In the genomic region with DNA sequence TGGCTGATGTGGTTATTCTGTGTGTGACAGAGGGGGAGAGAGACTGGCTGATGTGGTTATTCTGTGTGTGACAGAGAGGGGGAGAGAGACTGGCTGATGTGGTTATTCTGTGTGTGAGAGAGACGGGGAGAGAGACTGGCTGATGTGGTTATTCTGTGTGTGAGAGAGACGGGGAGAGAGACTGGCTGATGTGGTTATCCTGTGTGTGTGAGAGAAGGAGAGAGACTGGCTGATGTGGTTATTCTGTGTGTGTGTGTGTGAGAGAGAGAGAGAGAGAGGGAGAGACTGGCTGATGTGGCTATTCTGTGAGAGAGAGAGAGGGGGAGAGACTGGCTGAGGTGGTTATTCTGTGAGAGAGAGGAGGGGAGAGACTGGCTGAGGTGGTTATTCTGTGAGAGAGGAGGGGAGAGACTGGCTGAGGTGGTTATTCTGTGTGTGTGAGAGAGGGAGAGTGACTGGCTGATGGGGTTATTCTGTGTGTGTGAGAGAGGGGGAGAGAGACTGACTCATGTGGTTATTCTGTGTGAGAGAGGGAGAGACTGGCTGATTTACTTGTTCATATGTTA, we compare ENCODE assay signal across 9 cellular contexts. TPM values are rescaled to one million over a fixed set of nuclear protein-coding genes. Genes with fewer than 3 reads are reported as not detected.
DNase-seq lines count a peak whose midpoint lies in the region; ATAC-seq and TF ChIP-seq lines count a peak whose summit lies in the region.
"Not testable (repeated sequence)": the region's sequence is repeated elsewhere in the genome, so short reads cannot be mapped to it uniquely, and the experiment has no call there.
"Had no signal": no experiment of that assay in that cellular context is flagged by ENCODE, and none has a peak within 500 bp of the region (broad histone marks: within the 10 kb centered on the region; RNA-seq: fewer than 3 reads in every experiment).

No MANE protein-coding gene starts in this region.

- ATAC-seq in activated T-helper 17 cell treated with anti-CD3 and anti-CD28 coated beads, Interleukin-2, amount 50 U/mL, for 72 hours (replicated peaks), result peak; percentile 79
- ATAC-seq in central memory CD8-positive, alpha-beta T cell (replicated peaks; ENCODE audit: extremely low read depth, poor library complexity, severe bottlenecking), result peak; percentile 77

- peak; percentile 59 for DNase-seq in DMS53 treated with DMSO at 0.1 percent for 48 hours (lab: John Stamatoyannopoulos, UW; ENCODE audit: unreplicated experiment)
- peak; percentile 20 for DNase-seq in HFFc6
- peak; percentile 45 for DNase-seq in NCI-H2107 treated with DMSO at 0.1 percent for 48 hours (lab: John Stamatoyannopoulos, UW; ENCODE audit: unreplicated experiment)
- DNase-seq in T-helper 1 cell, result peak in 4 of 5 donors; percentile 29 to 53 (median 46)
- peak in 1 of 2 donors; percentile 75 for DNase-seq in central memory CD8-positive, alpha-beta T cell (ENCODE audit: low spot score in 2 of 2)
- DNase-seq in left kidney (ENCODE audit: low read depth, low spot score), result peak; percentile 37
- peak; percentile 48 to 94 (median 78) for DNase-seq in stimulated activated naive CD4-positive, alpha-beta T cell (lab: John Stamatoyannopoulos, UW)

- TF ChIP-seq CTCF in HFFc6 (IDR thresholded peaks at IDR 0.05), result not testable (repeated sequence)

- not testable (repeated sequence) for H3K27ac Mint-ChIP-seq in HFFc6; activated T-helper 17 cell treated with anti-CD3 and anti-CD28 coated beads, Interleukin-2, amount 50 U/mL, for 72 hours; central memory CD8-positive, alpha-beta T cell (ENCODE audit: low read depth)

- peaks cover 29% of the 10 kb centered on the region for H3K27me3 Mint-ChIP-seq in HFFc6 (ENCODE audit: insufficient read depth)
- not testable (repeated sequence) for H3K27me3 Mint-ChIP-seq in activated T-helper 17 cell treated with anti-CD3 and anti-CD28 coated beads, Interleukin-2, amount 50 U/mL, for 72 hours; central memory CD8-positive, alpha-beta T cell

- H3K9me3 Mint-ChIP-seq in HFFc6; activated T-helper 17 cell treated with anti-CD3 and anti-CD28 coated beads, Interleukin-2, amount 50 U/mL, for 72 hours; central memory CD8-positive, alpha-beta T cell: not testable (repeated sequence)

- not testable (repeated sequence) for H3K4me3 Mint-ChIP-seq in HFFc6; activated T-helper 17 cell treated with anti-CD3 and anti-CD28 coated beads, Interleukin-2, amount 50 U/mL, for 72 hours; central memory CD8-positive, alpha-beta T cell

- H3K36me3 Mint-ChIP-seq in HFFc6 (ENCODE audit: low read depth); activated T-helper 17 cell treated with anti-CD3 and anti-CD28 coated beads, Interleukin-2, amount 50 U/mL, for 72 hours (ENCODE audit: low read depth); central memory CD8-positive, alpha-beta T cell (ENCODE audit: insufficient read depth): not testable (repeated sequence)

- not testable (repeated sequence) for H3K4me1 Mint-ChIP-seq in HFFc6 (ENCODE audit: low read depth); activated T-helper 17 cell treated with anti-CD3 and anti-CD28 coated beads, Interleukin-2, amount 50 U/mL, for 72 hours; central memory CD8-positive, alpha-beta T cell

RNA-seq across cellular contexts. Expression of a gene that starts 27.1 kb away (rescaled TPM):
- total RNA-seq in HFFc6 (2021; fragmentation: NEBNext Ultra II Directional; extraction: Animal tissue kit (Norgen Biotek cat#: 25700)), result under 1 TPM in 5 of 6 experiments, not detected in 1; 0.07 to 0.31 (median 0.18) TPM
- total RNA-seq in activated T-helper 17 cell treated with anti-CD3 and anti-CD28 coated beads, Interleukin-2, amount 50 U/mL, for 72 hours, result 1 to 10 TPM in 1 of 2 donors, under 1 TPM in 1; 0.11 to 4.4 TPM
- total RNA-seq: mesenteric fat pad had no signal

RNA-seq across cellular contexts. Expression of a gene that starts 55.1 kb away (rescaled TPM):
- total RNA-seq in HFFc6 (2021; fragmentation: NEBNext Ultra II Directional; extraction: Animal tissue kit (Norgen Biotek cat#: 25700)), result 10 to 100 TPM; 12.8 to 15.1 (median 14.3) TPM
- 10 to 100 TPM; 14.6 to 21.4 TPM for total RNA-seq in activated T-helper 17 cell treated with anti-CD3 and anti-CD28 coated beads, Interleukin-2, amount 50 U/mL, for 72 hours
